ENCODE assay signal across 18 cellular contexts in genomic region chr1:160742428-160743127, GRCh38. TPM values are rescaled to one million over a fixed set of nuclear protein-coding genes. Genes with fewer than 3 reads are reported as not detected.
A peak's percentile ranks its signal among the peaks of the same experiment; 100 is the strongest.
DNase-seq lines count a peak whose midpoint lies in the region; ATAC-seq, FAIRE-seq and TF ChIP-seq lines count a peak whose summit lies in the region.
"Had no signal": no experiment of that assay in that cellular context is flagged by ENCODE, and none has a peak within 500 bp of the region (broad histone marks: within the 10 kb centered on the region; RNA-seq: fewer than 3 reads in every experiment).

No MANE protein-coding gene starts in this region.

- H3K4me2 ChIP-seq in OCI-LY3 (ENCODE audit: low read length) (peak overlapping the region; percentile 85), GM12878 (ENCODE audit: control insufficient read depth, insufficient read depth) (peak overlapping the region; percentile 95)

- TF ChIP-seq EP300 in GM12878 (IDR thresholded peaks at IDR 0.05; ENCODE audit: borderline replicate concordance in 1 of 2, control insufficient read depth in 1 of 2, low read depth in 2 of 2, low read length in 2 of 2) = no peak

- H4K20me1 ChIP-seq in OCI-LY3 (ENCODE audit: insufficient read depth, low read length) (peaks cover 9% of the 10 kb centered on the region; the same call in 1 of the 2 replicates), GM12878 (ENCODE audit: control insufficient read depth, insufficient read depth) (no peaks in the 10 kb centered on the region)

- CTCF ChIA-PET in activated naive CD4-positive, alpha-beta T cell treated with anti-CD3 and anti-CD28 coated beads for 36 hours (lab: Charles Lee) = interaction anchor here (3.1 to 5.2 kb wide), 3 partner anchors 14 to 26 kb away, joined by 23 to 36 read pairs (median 24); no protein-coding TSS in a partner anchor
- CTCF ChIA-PET in GM12878 (lab: Yijun Ruan, JAX) = interaction anchor here (0.7 to 13.0 kb wide), 14 partner anchors 10 to 211 kb away, joined by 3 to 234 read pairs (median 9); partner anchors contain the start of genes CD48 and LY9

- POLR2A ChIA-PET in GM12878 (lab: Charles Lee) = interaction anchor here (1.0 to 8.3 kb wide), 12 partner anchors 10 to 118 kb away, joined by 3 to 65 read pairs (median 20); partner anchors contain the start of genes CD48 and SLAMF1

- H3K9me3 ChIP-seq in OCI-LY3 (ENCODE audit: insufficient read depth, low read length) (0 out of 2 replicates have a peak, but pooled peaks cover 6% of the 10 kb centered on the region), GM12878 (replicated peaks; ENCODE audit: control insufficient read depth, insufficient read depth, low read length) (no peaks in the 10 kb centered on the region)
- H3K9me3 ChIP-seq: adrenal gland, Caco-2, uterus had no signal

- 41% methylated on average over 8 of the region's 8 CpGs for WGBS in GM12878 (ENCODE audit: insufficient coverage, insufficient replicate concordance, low lambda C conversion rate, missing lambda C conversion rate)

- no peak overlapping the region for H2AFZ ChIP-seq in OCI-LY3 (ENCODE audit: low read depth, low read length)
- H2AFZ ChIP-seq in GM12878 (ENCODE audit: control insufficient read depth, low read depth, low read length) = no peak overlapping the region

- SMC1A ChIA-PET in GM12878 (lab: Charles Lee; ENCODE audit: uncharacterized antibody, unreplicated experiment) = interaction anchor here (0.5 to 15.1 kb wide), 14 partner anchors 9 to 394 kb away, joined by 3 to 447 read pairs (median 11); partner anchors contain the start of gene CD48

- H3K27me3 ChIP-seq in OCI-LY3 (ENCODE audit: low read depth, low read length) (no peaks in the 10 kb centered on the region), GM12878 (replicated peaks in 1 of 2; ENCODE audit: control insufficient read depth in 2 of 2, insufficient read depth in 2 of 2, low read length in 1 of 2) (no peaks in the 10 kb centered on the region)
- H3K27me3 ChIP-seq: adrenal gland, uterus had no signal

- TF ChIP-seq CTCF in OCI-LY3 (IDR thresholded peaks at IDR 0.05; ENCODE audit: low read depth, low read length) = no peak
- TF ChIP-seq CTCF in GM12878 (IDR thresholded peaks at IDR 0.05 in 2 of 3, conservative IDR thresholded peaks at IDR 0.05 in 1 of 3; ENCODE audit: control insufficient read depth in 2 of 3, extremely low read depth in 1 of 3, insufficient read depth in 1 of 3, low read depth in 3 of 3, low read length in 3 of 3) = no peak

- peak overlapping the region; percentile 79 for H3K4me3 Mint-ChIP-seq in activated naive CD4-positive, alpha-beta T cell treated with anti-CD3 and anti-CD28 coated beads for 36 hours
- H3K4me3 Mint-ChIP-seq in stimulated activated naive CD8-positive, alpha-beta T cell treated with anti-CD3 and anti-CD28 coated beads, Interleukin-15, amount 100 ng/mL, for 72 hours = peak overlapping the region; percentile 79 to 85
- H3K4me3 Mint-ChIP-seq: HFFc6 had no signal

- H3K36me3 ChIP-seq in OCI-LY3 (replicated peaks; ENCODE audit: low read depth, low read length) (peaks cover 32% of the 10 kb centered on the region), GM12878 (ENCODE audit: control insufficient read depth in 2 of 2, insufficient read depth in 2 of 2, low read length in 1 of 2) (peaks cover 0 to 2% of the 10 kb centered on the region in 2 experiments; a peak in 3 of 4 replicates)
- H3K36me3 ChIP-seq: adrenal gland, uterus had no signal

- FAIRE-seq in GM12878 (lab: Jason Lieb, UNC) = no peak

- DNase-seq in activated naive CD4-positive, alpha-beta T cell treated with anti-CD3 and anti-CD28 coated beads for 36 hours = no peak
- DNase-seq in activated naive CD4-positive, alpha-beta T cell (lab: John Stamatoyannopoulos, UW) = no peak
- DNase-seq in GM12878 (ENCODE audit: low read depth, low spot score) = no peak
- no peak for DNase-seq in stimulated activated naive CD8-positive, alpha-beta T cell treated with anti-CD3 and anti-CD28 coated beads, Interleukin-15, amount 100 ng/mL, for 72 hours
- no peak for DNase-seq in kidney tubule cell (ENCODE audit: low spot score)
- DNase-seq in activated effector memory CD4-positive, alpha-beta T cell treated with anti-CD3 and anti-CD28 coated beads, Interleukin-2, amount 50 U/mL, for 16 hours = no peak
- no peak for DNase-seq in NCI-H1436 treated with DMSO at 0.1 percent for 48 hours (lab: John Stamatoyannopoulos, UW)
- DNase-seq: adrenal gland; Caco-2; central memory CD4-positive, alpha-beta T cell; HFFc6; NCI-H1105; NCI-H2171 treated with DMSO at 0.1 percent for 48 hours; stimulated activated naive CD4-positive, alpha-beta T cell treated with Interleukin-2 at 50 U/mL for 16 hours; uterus had no signal

- H3K27ac ChIP-seq in OCI-LY3 (ENCODE audit: low read length) (peak overlapping the region; percentile 83), GM12878 (ENCODE audit: control insufficient read depth, insufficient read depth) (peak overlapping the region; percentile 78)
- H3K27ac ChIP-seq: adrenal gland, uterus had no signal

- TSS peak; percentile 71 for BruUV-seq in GM12878 (replicated peaks; lab: Mats Ljungman, UMichigan)

- no peaks in the 10 kb centered on the region for H3K27me3 Mint-ChIP-seq in activated naive CD4-positive, alpha-beta T cell treated with anti-CD3 and anti-CD28 coated beads for 36 hours (ENCODE audit: low read depth)
- H3K27me3 Mint-ChIP-seq in stimulated activated naive CD8-positive, alpha-beta T cell treated with anti-CD3 and anti-CD28 coated beads, Interleukin-15, amount 100 ng/mL, for 72 hours = no peaks in the 10 kb centered on the region

- intact Hi-C loops in activated naive CD4-positive, alpha-beta T cell treated with anti-CD3 and anti-CD28 coated beads for 36 hours (cut with micrococcal nuclease) = loop anchor here (1.0 kb wide), 1 partner anchor 9 kb away; no protein-coding TSS in a partner anchor
- intact Hi-C loops in GM12878 (cut with micrococcal nuclease; ENCODE audit: unreplicated experiment) = no loop called here

- in situ Hi-C loops in GM12878 (cut with MboI) = no loop called here

- H3K79me2 ChIP-seq in OCI-LY3 (ENCODE audit: low read length) (peaks cover 69% of the 10 kb centered on the region), GM12878 (ENCODE audit: control insufficient read depth, insufficient read depth, low read length) (peaks cover 95% of the 10 kb centered on the region)

- peaks cover 68% of the 10 kb centered on the region for H3K4me1 ChIP-seq in OCI-LY3 (ENCODE audit: low read length)
- peaks cover 44% of the 10 kb centered on the region for H3K4me1 ChIP-seq in GM12878 (ENCODE audit: control insufficient read depth, insufficient read depth, low read length)
- H3K4me1 ChIP-seq: adrenal gland, Caco-2, uterus had no signal

- H3K4me3 ChIP-seq in OCI-LY3 (ENCODE audit: low read length) (peak overlapping the region; percentile 81), GM12878 (peak overlapping the region; percentile 99)
- H3K4me3 ChIP-seq: adrenal gland, uterus had no signal

- H3K9me3 Mint-ChIP-seq in activated naive CD4-positive, alpha-beta T cell treated with anti-CD3 and anti-CD28 coated beads for 36 hours = peaks cover 3% of the 10 kb centered on the region
- H3K9me3 Mint-ChIP-seq in stimulated activated naive CD8-positive, alpha-beta T cell treated with anti-CD3 and anti-CD28 coated beads, Interleukin-15, amount 100 ng/mL, for 72 hours = peaks cover 0 to 8% of the 10 kb centered on the region in 2 donors
- H3K9me3 Mint-ChIP-seq: HFFc6 had no signal

- TF ChIP-seq POLR2A in GM12878 (IDR thresholded peaks at IDR 0.05; ENCODE audit: low read depth, low read length) = peak; percentile 47; the same call in 1 of the 2 replicates

- peak overlapping the region; percentile 18; the same call in 1 of the 2 replicates for H3K9ac ChIP-seq in OCI-LY3 (ENCODE audit: low read length)
- H3K9ac ChIP-seq in GM12878 (ENCODE audit: control insufficient read depth, insufficient read depth, low read length) = peak overlapping the region; percentile 63

- peaks cover 94% of the 10 kb centered on the region for H3K4me1 Mint-ChIP-seq in activated naive CD4-positive, alpha-beta T cell treated with anti-CD3 and anti-CD28 coated beads for 36 hours (ENCODE audit: low read depth)
- H3K4me1 Mint-ChIP-seq in stimulated activated naive CD8-positive, alpha-beta T cell treated with anti-CD3 and anti-CD28 coated beads, Interleukin-15, amount 100 ng/mL, for 72 hours = peaks cover 79% of the 10 kb centered on the region

- ATAC-seq in GM12878 = peak; percentile 11
- ATAC-seq in stimulated activated naive CD8-positive, alpha-beta T cell treated with anti-CD3 and anti-CD28 coated beads, Interleukin-15, amount 100 ng/mL, for 72 hours = no peak

- RAD21 ChIA-PET in GM12878 (lab: Charles Lee; ENCODE audit: unreplicated experiment) = interaction anchor here (0.7 to 8.3 kb wide), 15 partner anchors 12 to 208 kb away, joined by 3 to 151 read pairs (median 7); partner anchors contain the start of genes CD48 and SLAMF1

- TF ChIP-seq RAD21 in GM12878 (IDR thresholded peaks at IDR 0.05; ENCODE audit: insufficient read depth, low read depth, low read length) = no peak

- peaks cover 49% of the 10 kb centered on the region for H3K36me3 Mint-ChIP-seq in activated naive CD4-positive, alpha-beta T cell treated with anti-CD3 and anti-CD28 coated beads for 36 hours (ENCODE audit: low read depth)

- peak overlapping the region; percentile 94 for H3K27ac Mint-ChIP-seq in activated naive CD4-positive, alpha-beta T cell treated with anti-CD3 and anti-CD28 coated beads for 36 hours
- peak overlapping the region; percentile 89 to 94 for H3K27ac Mint-ChIP-seq in stimulated activated naive CD8-positive, alpha-beta T cell treated with anti-CD3 and anti-CD28 coated beads, Interleukin-15, amount 100 ng/mL, for 72 hours
- H3K27ac Mint-ChIP-seq: HFFc6 had no signal

RNA-seq across cellular contexts. Expression of gene SLAMF7, which starts 3.5 kb away (rescaled TPM):
- total RNA-seq in activated naive CD4-positive, alpha-beta T cell treated with anti-CD3 and anti-CD28 coated beads for 36 hours = 10 to 100 TPM; 79.9 to 82.2 TPM
- total RNA-seq in GM12878 (2013; cell fraction: nucleolus; rRNA removed) = 340 and 341 TPM in 2 replicates
- total RNA-seq in GM12878 (2014; rRNA removed) = 74.4 and 76.2 TPM in 2 replicates
- 81.5 and 88.1 TPM in 2 replicates for total RNA-seq in GM12878 (2014; rRNA removed; fragmentation: Illumina TruSeq; extraction: Trizol)
- total RNA-seq in GM12878 (2021) = 124 and 133 TPM in 2 replicates
- polyA plus RNA-seq in GM12878 (2011; ENCODE audit: low read depth) = 147 TPM
- polyA plus RNA-seq in GM12878 (2011; rRNA removed) = 275 and 284 TPM in 2 replicates
- polyA plus RNA-seq in GM12878 (2011; cell fraction: cytosol; rRNA removed) = 168 and 176 TPM in 2 replicates
- polyA plus RNA-seq in GM12878 (2011; cell fraction: nucleus; rRNA removed) = 116 and 168 TPM in 2 replicates
- 182 and 235 TPM in 2 replicates for polyA plus RNA-seq in GM12878 (2012)
- polyA plus RNA-seq in GM12878 (2014; fragmentation: Illumina TruSeq; extraction: Trizol) = 182 and 208 TPM in 2 replicates
- polyA plus RNA-seq in GM12878 (2014; fragmentation: Nextera tagmentation; extraction: Ambion mirVana) = 10 to 100 TPM; 66.6 to 83.4 TPM
- polyA plus RNA-seq in GM12878 (2014; rRNA removed) = 118 and 125 TPM in 2 replicates
- 100 to 1,000 TPM; 102 to 114 TPM for polyA plus RNA-seq in GM12878 (2016; fragmentation: Nextera tagmentation; extraction: Ambion mirVana)
- 184 and 200 TPM in 2 replicates for polyA minus RNA-seq in GM12878 (2011; rRNA and poly(A)+ RNA removed)
- polyA minus RNA-seq in GM12878 (2011; cell fraction: cytosol; rRNA and poly(A)+ RNA removed) = 46.2 and 51.3 TPM in 2 replicates
- polyA minus RNA-seq in GM12878 (2011; cell fraction: nucleus; rRNA and poly(A)+ RNA removed) = 108 and 125 TPM in 2 replicates
- total RNA-seq: Caco-2, G401, HFFc6 had no signal

RNA-seq across cellular contexts. Expression of gene CD48, which starts 31.0 kb away (rescaled TPM):
- 100 to 1,000 TPM; 338 to 340 TPM for total RNA-seq in activated naive CD4-positive, alpha-beta T cell treated with anti-CD3 and anti-CD28 coated beads for 36 hours
- total RNA-seq in GM12878 (2013; cell fraction: nucleolus; rRNA removed) = 550 and 565 TPM in 2 replicates
- total RNA-seq in GM12878 (2014; rRNA removed) (415 and 499 TPM in 2 replicates), GM12878 (2014; rRNA removed; fragmentation: Illumina TruSeq; extraction: Trizol) (445 and 463 TPM in 2 replicates), GM12878 (2021) (311 and 323 TPM in 2 replicates)
- polyA plus RNA-seq in GM12878 (2011; ENCODE audit: low read depth) = 1,141 TPM
- polyA plus RNA-seq in GM12878 (2011; rRNA removed) (1,315 and 1,412 TPM in 2 replicates), GM12878 (2014; fragmentation: Illumina TruSeq; extraction: Trizol) (487 and 663 TPM in 2 replicates), GM12878 (2014; fragmentation: Nextera tagmentation; extraction: Ambion mirVana) (100 to 1,000 TPM; 667 to 776 TPM), GM12878 (2014; rRNA removed) (335 and 411 TPM in 2 replicates), GM12878 (2016; fragmentation: Nextera tagmentation; extraction: Ambion mirVana) (100 to 1,000 TPM; 302 to 328 TPM)
- polyA plus RNA-seq in GM12878 (2011; cell fraction: cytosol; rRNA removed) = 831 and 1,170 TPM in 2 replicates
- 317 and 485 TPM in 2 replicates for polyA plus RNA-seq in GM12878 (2011; cell fraction: nucleus; rRNA removed)
- polyA plus RNA-seq in GM12878 (2012) = 688 and 1,150 TPM in 2 replicates
- polyA minus RNA-seq in GM12878 (2011; rRNA and poly(A)+ RNA removed) = 654 and 682 TPM in 2 replicates
- 176 and 177 TPM in 2 replicates for polyA minus RNA-seq in GM12878 (2011; cell fraction: cytosol; rRNA and poly(A)+ RNA removed)
- 79.5 and 82.9 TPM in 2 replicates for polyA minus RNA-seq in GM12878 (2011; cell fraction: nucleus; rRNA and poly(A)+ RNA removed)
- total RNA-seq: Caco-2, G401, HFFc6 had no signal

RNA-seq across cellular contexts. Expression of gene LY9, which starts 53.4 kb away (rescaled TPM):
- total RNA-seq in activated naive CD4-positive, alpha-beta T cell treated with anti-CD3 and anti-CD28 coated beads for 36 hours = 10 to 100 TPM; 19.5 to 19.6 TPM
- total RNA-seq in GM12878 (2013; cell fraction: nucleolus; rRNA removed) = 51.7 and 54.8 TPM in 2 replicates
- total RNA-seq in GM12878 (2014; rRNA removed) (10.7 and 12.5 TPM in 2 replicates), GM12878 (2014; rRNA removed; fragmentation: Illumina TruSeq; extraction: Trizol) (6.6 and 8.0 TPM in 2 replicates), GM12878 (2021) (8.9 and 11.0 TPM in 2 replicates)
- polyA plus RNA-seq in GM12878 (2011; ENCODE audit: low read depth) = 15.9 TPM
- polyA plus RNA-seq in GM12878 (2011; rRNA removed) (11.7 and 13.3 TPM in 2 replicates), GM12878 (2014; fragmentation: Illumina TruSeq; extraction: Trizol) (9.8 and 11.7 TPM in 2 replicates), GM12878 (2014; fragmentation: Nextera tagmentation; extraction: Ambion mirVana) (1 to 10 TPM; 2.7 to 2.8 TPM), GM12878 (2014; rRNA removed) (11.4 and 11.6 TPM in 2 replicates), GM12878 (2016; fragmentation: Nextera tagmentation; extraction: Ambion mirVana) (1 to 10 TPM; 7.4 to 9.1 TPM)
- 12.8 and 14.6 TPM in 2 replicates for polyA plus RNA-seq in GM12878 (2011; cell fraction: cytosol; rRNA removed)
- polyA plus RNA-seq in GM12878 (2011; cell fraction: nucleus; rRNA removed) = 11.6 and 16.1 TPM in 2 replicates
- polyA plus RNA-seq in GM12878 (2012) = 16.7 and 24.0 TPM in 2 replicates
- polyA minus RNA-seq in GM12878 (2011; rRNA and poly(A)+ RNA removed) = 13.6 and 16.5 TPM in 2 replicates
- 3.5 TPM in 2 replicates for polyA minus RNA-seq in GM12878 (2011; cell fraction: cytosol; rRNA and poly(A)+ RNA removed)
- 10.8 and 12.2 TPM in 2 replicates for polyA minus RNA-seq in GM12878 (2011; cell fraction: nucleus; rRNA and poly(A)+ RNA removed)
- total RNA-seq: Caco-2, G401, HFFc6, skeletal muscle tissue had no signal
